ENCODE assay signal across 8 cellular contexts in the genomic region with DNA sequence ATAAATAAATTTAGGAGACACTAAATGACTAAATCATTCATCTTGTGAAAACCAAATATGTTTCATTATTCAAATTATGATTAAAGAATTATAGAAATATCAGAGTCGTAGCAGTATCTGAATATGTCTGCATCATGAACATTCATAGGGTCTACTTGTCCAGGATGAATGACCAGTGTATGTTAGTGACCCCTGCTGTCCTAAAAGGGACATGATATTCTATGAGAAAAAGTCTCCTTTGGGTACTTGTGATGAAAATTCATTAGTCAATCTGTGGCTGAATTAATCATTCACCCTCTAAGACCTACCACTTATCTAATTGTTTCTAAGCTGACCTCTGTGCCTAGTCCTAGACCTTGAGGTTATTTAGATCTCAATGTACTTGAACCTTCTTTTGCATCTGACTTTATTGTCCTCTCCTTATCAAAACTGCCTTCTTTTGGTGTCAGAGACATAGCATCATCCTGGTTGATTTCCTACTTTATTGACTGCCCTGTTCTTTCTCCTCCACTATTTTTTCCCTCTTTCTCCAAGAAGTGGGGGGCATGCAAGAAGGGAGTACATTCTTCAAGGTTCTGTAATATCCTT.
A peak's percentile ranks its signal among the peaks of the same experiment; 100 is the strongest.
DNase-seq lines count a peak whose midpoint lies in the region; ATAC-seq, FAIRE-seq and TF ChIP-seq lines count a peak whose summit lies in the region.

No MANE protein-coding gene starts in this region.

- no peak overlapping the region for H3K4me2 ChIP-seq in PC-3 (ENCODE audit: low read length)

- DNase-seq in PC-3 (peak; percentile 45), stromal cell of bone marrow (ENCODE audit: low read depth) (peak; percentile 22)
- DNase-seq in activated CD8-positive, alpha-beta memory T cell treated with anti-CD3 and anti-CD28 coated beads for 24 hours = no peak

- H3K27me3 ChIP-seq in PC-3 (ENCODE audit: low read length) (no peaks in the 10 kb centered on the region), gastroesophageal sphincter (no peaks in the 10 kb centered on the region)

- 31 to 36% methylated on average over 1 of the region's 1 CpG for WGBS in gastroesophageal sphincter (ENCODE audit: low coverage in 1 of 2), 2 donors

- H3K4me1 ChIP-seq in PC-3 (ENCODE audit: insufficient read depth, low read length) (no peaks in the 10 kb centered on the region), gastroesophageal sphincter (peaks cover 0 to 5% (median 0%) of the 10 kb centered on the region in 3 donors)

- no peaks in the 10 kb centered on the region for H3K9me3 ChIP-seq in PC-3 (ENCODE audit: low read length)
- H3K9me3 ChIP-seq in gastroesophageal sphincter = no peaks in the 10 kb centered on the region

- TF ChIP-seq EP300 in gastroesophageal sphincter (IDR thresholded peaks at IDR 0.05) = no peak

- BruUV-seq in PC-3 (replicated peaks; lab: Mats Ljungman, UMichigan) = no TSS peak

- H3K9me2 ChIP-seq in PC-3 (replicated peaks; ENCODE audit: low read length) = no peaks in the 10 kb centered on the region

- ATAC-seq in GM21367 (IDR thresholded peaks at IDR 0.05; ENCODE audit: unreplicated experiment) (peak; percentile 55), PC-3 (peak; percentile 71), gastroesophageal sphincter (peak; percentile 55), HG03342 (IDR thresholded peaks at IDR 0.05; ENCODE audit: unreplicated experiment) (no peak), GM21381 (IDR thresholded peaks at IDR 0.05; ENCODE audit: unreplicated experiment) (no peak)

- H3K27ac ChIP-seq in PC-3 (ENCODE audit: low read length) (no peak overlapping the region), gastroesophageal sphincter (no peak overlapping the region)

- H3K4me3 ChIP-seq in PC-3 (ENCODE audit: low read length) (no peak overlapping the region), gastroesophageal sphincter (no peak overlapping the region)

- intact Hi-C loops in PC-3 (cut with micrococcal nuclease) = loop anchor here (1.0 to 10.0 kb wide), 4 partner anchors 609 to 994 kb away; no protein-coding TSS in a partner anchor

- H3K36me3 ChIP-seq in PC-3 (ENCODE audit: low read depth, low read length) (no peaks in the 10 kb centered on the region), gastroesophageal sphincter (no peaks in the 10 kb centered on the region)

- no peak for TF ChIP-seq POLR2A in gastroesophageal sphincter (IDR thresholded peaks at IDR 0.05)

- H3K9ac ChIP-seq in PC-3 (ENCODE audit: low read length) = no peak overlapping the region

- FAIRE-seq in A204.1 (lab: Jason Lieb, UNC) = peak; percentile 85

- no peaks in the 10 kb centered on the region for H4K20me1 ChIP-seq in PC-3 (ENCODE audit: low read length)

- no peaks in the 10 kb centered on the region for H3K79me2 ChIP-seq in PC-3 (ENCODE audit: low read length)

- POLR2A ChIA-PET in PC-3 (lab: Charles Lee; ENCODE audit: unreplicated experiment) = interaction anchor here (0.6 kb wide), 1 partner anchor 371 kb away, joined by 4 read pairs; no protein-coding TSS in a partner anchor

- no peak overlapping the region for H2AFZ ChIP-seq in PC-3 (ENCODE audit: low read length)

- TF ChIP-seq CTCF in PC-3 (conservative IDR thresholded peaks at IDR 0.05; ENCODE audit: low read depth, low read length) (peak; percentile 54), gastroesophageal sphincter (IDR thresholded peaks at IDR 0.05) (peak; percentile 20 to 40 (median 29))

- no peaks in the 10 kb centered on the region for H3F3A ChIP-seq in PC-3 (ENCODE audit: low read length, unreplicated experiment)

- CTCF ChIA-PET in PC-3 (lab: Charles Lee) = no interaction called here

Comparison
In these comparisons a context has a peak if more than half of its experiments do, and no peak if none do; other contexts are left out.
1. ATAC-seq: peak in GM21367 (single experiment), PC-3 (single experiment) and gastroesophageal sphincter (single experiment); none in HG03342 (single experiment) and GM21381 (single experiment).